ENCODE assay signal across 26 cellular contexts in the genomic region with DNA sequence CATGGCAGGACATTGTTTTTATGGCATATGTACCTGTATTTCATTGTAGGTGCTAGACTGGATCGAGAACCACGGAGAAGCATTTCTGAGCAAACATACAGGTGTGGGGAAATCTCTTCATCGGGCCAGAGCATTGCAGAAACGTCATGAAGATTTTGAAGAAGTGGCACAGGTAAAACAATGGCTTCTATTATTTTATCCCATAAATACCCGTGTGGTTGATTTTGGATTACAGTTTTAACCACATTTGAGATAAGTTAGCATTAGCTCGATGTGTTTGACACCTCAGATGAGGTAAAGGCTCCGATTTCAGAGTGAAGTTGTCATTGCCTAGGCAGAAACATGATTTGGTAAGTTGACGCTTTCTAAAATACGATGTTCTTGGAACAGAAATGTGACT.
"Had no signal": no experiment of that assay in that cellular context is flagged by ENCODE, and none has a peak within 500 bp of the region (broad histone marks: within the 10 kb centered on the region; RNA-seq: fewer than 3 reads in every experiment).

No MANE protein-coding gene starts in this region.

- H3K36me3 Mint-ChIP-seq: activated naive CD8-positive, alpha-beta T cell had no signal

- H3K36me3 ChIP-seq: gastrocnemius medialis, prostate gland had no signal

- H3K27me3 Mint-ChIP-seq: activated CD4-positive, alpha-beta T cell treated with anti-CD3 and anti-CD28 coated beads for 36 hours; activated naive CD8-positive, alpha-beta T cell; activated T-cell treated with anti-CD3 and anti-CD28 coated beads, Interleukin-2, amount 50 U/mL, for 24 hours; stimulated activated naive CD8-positive, alpha-beta T cell treated with anti-CD3 and anti-CD28 coated beads, Interleukin-15, Interleukin-2, amounts not matched to agents 100 ng/mL and 50 ng/mL, for 24 hours had no signal

- H3K27ac ChIP-seq: ascending aorta, colonic mucosa, esophagus squamous epithelium, gastrocnemius medialis, prostate gland, tibial artery had no signal

- DNase-seq: activated CD4-positive, alpha-beta T cell treated with anti-CD3 and anti-CD28 coated beads, Interleukin-2, amount 50 U/mL, for 4 hours; activated CD8-positive, alpha-beta memory T cell treated with anti-CD3 and anti-CD28 coated beads for 24 hours; activated CD8-positive, alpha-beta memory T cell treated with anti-CD3 and anti-CD28 coated beads, Interleukin-2, amount 50 U/mL, for 4 hours; activated naive CD4-positive, alpha-beta T cell; activated T-cell treated with anti-CD3 and anti-CD28 coated beads, Interleukin-2, amount 50 U/mL, for 24 hours; adrenal gland; central memory CD4-positive, alpha-beta T cell; colonic mucosa; endodermal cell; esophagus squamous epithelium; gastrocnemius medialis; head of caudate nucleus; islet precursor cell; left cardiac atrium; mesenchymal stem cell; stimulated activated CD4-positive, alpha-beta T cell treated with anti-CD3 and anti-CD28 coated beads, Interleukin-4, amount 100 ng/mL, for 24 hours; T1000; tibial artery had no signal

- H3K27me3 ChIP-seq: adrenal gland, ascending aorta, colonic mucosa, esophagus squamous epithelium, gastrocnemius medialis, tibial artery had no signal

- H3K9me3 ChIP-seq: adrenal gland, ascending aorta, colonic mucosa, esophagus squamous epithelium, gastrocnemius medialis, prostate gland, tibial artery had no signal

- H3K27ac Mint-ChIP-seq: activated CD4-positive, alpha-beta T cell treated with anti-CD3 and anti-CD28 coated beads for 36 hours; activated naive CD8-positive, alpha-beta T cell; activated T-cell treated with anti-CD3 and anti-CD28 coated beads, Interleukin-2, amount 50 U/mL, for 24 hours; activated T-helper 2 cell treated with anti-CD3 and anti-CD28 coated beads, Interferon-gamma antibody, Interleukin-2, Interleukin-4, amounts not matched to agents 10 μg/mL and 5 μg/mL and 100 μg/mL, durations not matched to agents 14 hours and 24 hours and 36 hours; endodermal cell; stimulated activated naive CD8-positive, alpha-beta T cell treated with anti-CD3 and anti-CD28 coated beads, Interleukin-15, Interleukin-2, amounts not matched to agents 100 ng/mL and 50 ng/mL, for 24 hours; T-helper 1 cell treated with Interleukin-12 subunit alpha and Interleukin-12 subunit beta and Interleukin-4 antibody, amounts not matched to agents 30 μg/mL and 1 μg/mL, for 36 hours; WTC11 had no signal

- H3K4me3 Mint-ChIP-seq: activated CD4-positive, alpha-beta T cell treated with anti-CD3 and anti-CD28 coated beads for 36 hours; activated naive CD8-positive, alpha-beta T cell; activated T-cell treated with anti-CD3 and anti-CD28 coated beads, Interleukin-2, amount 50 U/mL, for 24 hours; endodermal cell; stimulated activated naive CD8-positive, alpha-beta T cell treated with anti-CD3 and anti-CD28 coated beads, Interleukin-15, Interleukin-2, amounts not matched to agents 100 ng/mL and 50 ng/mL, for 24 hours; T-helper 1 cell treated with Interleukin-12 subunit alpha and Interleukin-12 subunit beta and Interleukin-4 antibody, amounts not matched to agents 30 μg/mL and 1 μg/mL, for 36 hours; WTC11 had no signal

- H3K4me1 ChIP-seq: colonic mucosa, esophagus squamous epithelium, prostate gland had no signal

- H3K4me3 ChIP-seq: adrenal gland, ascending aorta, colonic mucosa, esophagus squamous epithelium, gastrocnemius medialis, prostate gland, tibial artery had no signal

- ATAC-seq: gastrocnemius medialis, left cardiac atrium, WTC11 had no signal

- H3K9me3 Mint-ChIP-seq: activated T-cell treated with anti-CD3 and anti-CD28 coated beads, Interleukin-2, amount 50 U/mL, for 24 hours; activated T-helper 2 cell treated with anti-CD3 and anti-CD28 coated beads, Interferon-gamma antibody, Interleukin-2, Interleukin-4, amounts not matched to agents 10 μg/mL and 5 μg/mL and 100 μg/mL, durations not matched to agents 14 hours and 24 hours and 36 hours; endodermal cell; stimulated activated naive CD8-positive, alpha-beta T cell treated with anti-CD3 and anti-CD28 coated beads, Interleukin-15, Interleukin-2, amounts not matched to agents 100 ng/mL and 50 ng/mL, for 24 hours; T-helper 1 cell treated with Interleukin-12 subunit alpha and Interleukin-12 subunit beta and Interleukin-4 antibody, amounts not matched to agents 30 μg/mL and 1 μg/mL, for 36 hours; WTC11 had no signal
